ENCODE assay signal across 15 cellular contexts in genomic region chr1:154270833-154271232, GRCh38. TPM values are rescaled to one million over a fixed set of nuclear protein-coding genes. Genes with fewer than 3 reads are reported as not detected.
DNase-seq lines count a peak whose midpoint lies in the region; ATAC-seq, FAIRE-seq and TF ChIP-seq lines count a peak whose summit lies in the region.
"Had no signal": no experiment of that assay in that cellular context is flagged by ENCODE, and none has a peak within 500 bp of the region (broad histone marks: within the 10 kb centered on the region; RNA-seq: fewer than 3 reads in every experiment).

No MANE protein-coding gene starts in this region.

- no peak overlapping the region for H2BK5ac ChIP-seq in neuronal stem cell (ENCODE audit: low read length)

- no peak overlapping the region for H3K27ac ChIP-seq in neuronal stem cell (replicated peaks; ENCODE audit: low read length)

- peaks cover 24 to 72% of the 10 kb centered on the region in 2 donors for H3K36me3 ChIP-seq in neuronal stem cell (replicated peaks in 1 of 2; ENCODE audit: control insufficient read depth in 2 of 2, insufficient read depth in 2 of 2, low read length in 2 of 2)

- no peak overlapping the region for H4K91ac ChIP-seq in neuronal stem cell (ENCODE audit: low read depth, low read length, poor library complexity)

- H4K8ac ChIP-seq in neuronal stem cell (ENCODE audit: low read depth, low read length) = no peak overlapping the region

- intact Hi-C loops in Calu3 (cut with micrococcal nuclease; ENCODE audit: unreplicated experiment) = no loop called here

- H2AFZ ChIP-seq in neuronal stem cell (ENCODE audit: low read length) = no peak overlapping the region

- H3K27me3 Mint-ChIP-seq in Calu3 (ENCODE audit: unreplicated experiment) (no peaks in the 10 kb centered on the region), HFFc6 (ENCODE audit: insufficient read depth) (peaks cover 2% of the 10 kb centered on the region; the same call in 1 of the 2 replicates), neural crest cell (ENCODE audit: low read depth) (no peaks in the 10 kb centered on the region)
- no peaks in the 10 kb centered on the region for H3K27me3 Mint-ChIP-seq in activated naive CD8-positive, alpha-beta T cell treated with anti-CD3 and anti-CD28 coated beads, Interleukin-2, amount 10 ng/mL, durations not matched to agents 7 days and 5 days

- TF ChIP-seq CTCF in Calu3 (IDR thresholded peaks at IDR 0.05; ENCODE audit: unreplicated experiment) (no peak), HFFc6 (IDR thresholded peaks at IDR 0.05) (no peak), neural crest cell (conservative IDR thresholded peaks at IDR 0.05) (no peak)

- H2BK15ac ChIP-seq in neuronal stem cell (ENCODE audit: low read length) = no peak overlapping the region

- H2BK12ac ChIP-seq in neuronal stem cell (ENCODE audit: low read length) = no peak overlapping the region

- H3K9me3 Mint-ChIP-seq in Calu3 (ENCODE audit: low read depth, unreplicated experiment) (no peaks in the 10 kb centered on the region), HFFc6 (no peaks in the 10 kb centered on the region), neural crest cell (no peaks in the 10 kb centered on the region)
- H3K9me3 Mint-ChIP-seq in activated naive CD8-positive, alpha-beta T cell treated with anti-CD3 and anti-CD28 coated beads, Interleukin-2, amount 10 ng/mL, durations not matched to agents 7 days and 5 days = no peaks in the 10 kb centered on the region

- H3K4me1 Mint-ChIP-seq in Calu3 (ENCODE audit: low read depth, unreplicated experiment) (peaks cover 9% of the 10 kb centered on the region), HFFc6 (ENCODE audit: low read depth) (peaks cover 30% of the 10 kb centered on the region), neural crest cell (peaks cover 19% of the 10 kb centered on the region)
- H3K4me1 Mint-ChIP-seq in activated naive CD8-positive, alpha-beta T cell treated with anti-CD3 and anti-CD28 coated beads, Interleukin-2, amount 10 ng/mL, durations not matched to agents 7 days and 5 days = peaks cover 41% of the 10 kb centered on the region

- FAIRE-seq in urothelium cell line (lab: Jason Lieb, UNC) = no peak

- ATAC-seq in activated naive CD8-positive, alpha-beta T cell treated with anti-CD3 and anti-CD28 coated beads, Interleukin-2, amount 10 ng/mL, durations not matched to agents 7 days and 5 days (ENCODE audit: low read depth) = no peak
- ATAC-seq: activated CD4-positive, CD25-positive, alpha-beta regulatory T cell treated with anti-CD3 and anti-CD28 coated beads, Interleukin-2, amount 50 U/mL, for 24 hours; sciatic nerve had no signal

- H3K36me3 Mint-ChIP-seq in Calu3 (ENCODE audit: insufficient read depth, unreplicated experiment) (peaks cover 61% of the 10 kb centered on the region), HFFc6 (ENCODE audit: low read depth) (peaks cover 26% of the 10 kb centered on the region), neural crest cell (ENCODE audit: low read depth) (peaks cover 15% of the 10 kb centered on the region)
- peaks cover 22% of the 10 kb centered on the region for H3K36me3 Mint-ChIP-seq in activated naive CD8-positive, alpha-beta T cell treated with anti-CD3 and anti-CD28 coated beads, Interleukin-2, amount 10 ng/mL, durations not matched to agents 7 days and 5 days

- no CpG with 5 or more reads among the region's 5 CpGs for WGBS in neuronal stem cell (ENCODE audit: extremely low coverage in 2 of 2, insufficient read length in 2 of 2, insufficient replicate concordance in 1 of 2), 2 donors

- no peak overlapping the region for H2AK5ac ChIP-seq in neuronal stem cell (ENCODE audit: low read depth, low read length)

- no peak overlapping the region for H3K4me3 ChIP-seq in neuronal stem cell (ENCODE audit: low read length in 2 of 2)

- H3K4me2 ChIP-seq in neuronal stem cell (ENCODE audit: insufficient read depth, low read length, poor library complexity, severe bottlenecking) = no peak overlapping the region

- no peak overlapping the region for H3K14ac ChIP-seq in neuronal stem cell (ENCODE audit: low read length)

- no peak overlapping the region for H2BK120ac ChIP-seq in neuronal stem cell (ENCODE audit: low read depth, low read length)

- no TSS peak for BruUV-seq in Calu3 (replicated peaks; lab: Mats Ljungman, UMichigan)

- H3K4me1 ChIP-seq in neuronal stem cell (ENCODE audit: control insufficient read depth in 2 of 2, insufficient read depth in 1 of 2, low read depth in 1 of 2, low read length in 2 of 2) = no peaks in the 10 kb centered on the region

- H3K4me3 Mint-ChIP-seq in Calu3 (ENCODE audit: low read depth, unreplicated experiment) (peak overlapping the region; percentile 98), HFFc6 (peak overlapping the region; percentile 99), neural crest cell (peak overlapping the region; percentile 77)
- peak overlapping the region; percentile 68 for H3K4me3 Mint-ChIP-seq in activated naive CD8-positive, alpha-beta T cell treated with anti-CD3 and anti-CD28 coated beads, Interleukin-2, amount 10 ng/mL, durations not matched to agents 7 days and 5 days

- POLR2A ChIA-PET in activated naive CD8-positive, alpha-beta T cell treated with anti-CD3 and anti-CD28 coated beads, Interleukin-2, amount 10 ng/mL, durations not matched to agents 7 days and 5 days (lab: Charles Lee) = interaction anchor here (1.8 kb wide), 1 partner anchor 325 kb away, joined by 7 read pairs; the partner anchor contains the start of gene DENND4B

- no peaks in the 10 kb centered on the region for H3K9me3 ChIP-seq in neuronal stem cell (replicated peaks in 1 of 2; ENCODE audit: control insufficient read depth in 2 of 2, insufficient read depth in 1 of 2, low read depth in 1 of 2, low read length in 2 of 2)

- H3K23ac ChIP-seq in neuronal stem cell (ENCODE audit: low read depth, low read length, poor library complexity) = no peak overlapping the region

- no peak overlapping the region for H3K4ac ChIP-seq in neuronal stem cell (ENCODE audit: low read length)

- CTCF ChIA-PET in Calu3 (lab: Charles Lee) = interaction anchor here (2.6 kb wide), 1 partner anchor 64 kb away, joined by 12 read pairs; no protein-coding TSS in a partner anchor

- H3K79me1 ChIP-seq in neuronal stem cell (ENCODE audit: low read depth, low read length) = peaks cover 2% of the 10 kb centered on the region

- no peaks in the 10 kb centered on the region for H3K27me3 ChIP-seq in neuronal stem cell (ENCODE audit: control insufficient read depth in 3 of 3, insufficient read depth in 3 of 3, low read depth in 1 of 3, low read length in 3 of 3)

- DNase-seq in Calu3 = no peak
- no peak for DNase-seq in HFFc6
- DNase-seq in activated naive CD8-positive, alpha-beta T cell treated with anti-CD3 and anti-CD28 coated beads, Interleukin-2, amount 10 ng/mL, durations not matched to agents 7 days and 5 days = no peak
- no peak for DNase-seq in neural crest cell (ENCODE audit: low read depth, low spot score)
- no peak for DNase-seq in HUDEP-2 (lab: John Stamatoyannopoulos, UW; ENCODE audit: unreplicated experiment in 76 of 76)
- DNase-seq in neuronal stem cell (ENCODE audit: low spot score) = no peak
- DNase-seq in DMS153 treated with DMSO at 0.1 percent for 48 hours (lab: John Stamatoyannopoulos, UW; ENCODE audit: unreplicated experiment) = no peak
- DNase-seq in urothelium cell line (ENCODE audit: low spot score) = no peak
- DNase-seq: cortex of kidney, NCI-H1694 treated with DMSO at 0.1 percent for 48 hours, NCI-H748 treated with DMSO at 0.1 percent for 48 hours, SHP77, substantia nigra had no signal

- H3K9ac ChIP-seq in neuronal stem cell (ENCODE audit: low read depth, low read length, poor library complexity) = no peak overlapping the region

- no peak overlapping the region for H3K18ac ChIP-seq in neuronal stem cell (ENCODE audit: low read length)

- peak overlapping the region; percentile 98 for H3K27ac Mint-ChIP-seq in Calu3 (ENCODE audit: unreplicated experiment)
- peak overlapping the region; percentile 96 for H3K27ac Mint-ChIP-seq in HFFc6
- H3K27ac Mint-ChIP-seq in activated naive CD8-positive, alpha-beta T cell treated with anti-CD3 and anti-CD28 coated beads, Interleukin-2, amount 10 ng/mL, durations not matched to agents 7 days and 5 days = peak overlapping the region; percentile 97
- H3K27ac Mint-ChIP-seq in neural crest cell (ENCODE audit: unreplicated experiment) = no peak overlapping the region

RNA-seq across cellular contexts. Expression of gene HAX1, which starts 1.6 kb away (rescaled TPM):
- total RNA-seq in Calu3 (2022) = 112 and 129 TPM in 2 replicates
- 100 to 1,000 TPM; 107 to 119 (median 110) TPM for total RNA-seq in HFFc6 (2021; fragmentation: NEBNext Ultra II Directional; extraction: Animal tissue kit (Norgen Biotek cat#: 25700))
- 100 to 1,000 TPM in 1 of 2 experiments, 10 to 100 TPM in 1; 99.7 to 102 TPM for total RNA-seq in activated naive CD8-positive, alpha-beta T cell treated with anti-CD3 and anti-CD28 coated beads, Interleukin-2, amount 10 ng/mL, durations not matched to agents 7 days and 5 days
- 63.4 and 63.7 TPM in 2 replicates for total RNA-seq in neural crest cell
- polyA plus RNA-seq in neuronal stem cell (2013, experiment 1 of 2) = 56.1 TPM
- 53.9 TPM for polyA plus RNA-seq in neuronal stem cell (2013, experiment 2 of 2)

RNA-seq across cellular contexts. Expression of gene AQP10, which starts 50.1 kb away (rescaled TPM):
- total RNA-seq in Calu3 (2022) (not detected in 2 replicates), neural crest cell (not detected in 2 replicates)
- not detected for total RNA-seq in HFFc6 (2021; fragmentation: NEBNext Ultra II Directional; extraction: Animal tissue kit (Norgen Biotek cat#: 25700))
- not detected for total RNA-seq in activated naive CD8-positive, alpha-beta T cell treated with anti-CD3 and anti-CD28 coated beads, Interleukin-2, amount 10 ng/mL, durations not matched to agents 7 days and 5 days
- not detected for polyA plus RNA-seq in neuronal stem cell (2013, experiment 1 of 2)
- polyA plus RNA-seq in neuronal stem cell (2013, experiment 2 of 2) = not detected
- total RNA-seq: sciatic nerve had no signal

RNA-seq across cellular contexts. Expression of gene UBAP2L, which starts 50.1 kb away (rescaled TPM):
- total RNA-seq in Calu3 (2022) = 245 and 250 TPM in 2 replicates
- 100 to 1,000 TPM; 197 to 257 (median 227) TPM for total RNA-seq in HFFc6 (2021; fragmentation: NEBNext Ultra II Directional; extraction: Animal tissue kit (Norgen Biotek cat#: 25700))
- 100 to 1,000 TPM; 192 to 195 TPM for total RNA-seq in activated naive CD8-positive, alpha-beta T cell treated with anti-CD3 and anti-CD28 coated beads, Interleukin-2, amount 10 ng/mL, durations not matched to agents 7 days and 5 days
- total RNA-seq in neural crest cell = 256 and 258 TPM in 2 replicates
- polyA plus RNA-seq in neuronal stem cell (2013, experiment 1 of 2) = 156 TPM
- 157 TPM for polyA plus RNA-seq in neuronal stem cell (2013, experiment 2 of 2)

RNA-seq across cellular contexts. Expression of gene ATP8B2, which starts 54.5 kb away (rescaled TPM):
- total RNA-seq in Calu3 (2022) = 9.1 and 9.9 TPM in 2 replicates
- total RNA-seq in HFFc6 (2021; fragmentation: NEBNext Ultra II Directional; extraction: Animal tissue kit (Norgen Biotek cat#: 25700)) = 100 to 1,000 TPM in 4 of 6 experiments, 10 to 100 TPM in 2; 91.3 to 119 (median 107) TPM
- 10 to 100 TPM; 91.2 to 95.4 TPM for total RNA-seq in activated naive CD8-positive, alpha-beta T cell treated with anti-CD3 and anti-CD28 coated beads, Interleukin-2, amount 10 ng/mL, durations not matched to agents 7 days and 5 days
- total RNA-seq in neural crest cell = 44.2 and 48.0 TPM in 2 replicates
- 23.7 TPM for polyA plus RNA-seq in neuronal stem cell (2013, experiment 1 of 2)
- polyA plus RNA-seq in neuronal stem cell (2013, experiment 2 of 2) = 22.1 TPM
